Comparison of ENCODE assay signal across 1 cellular context in the genomic region with DNA sequence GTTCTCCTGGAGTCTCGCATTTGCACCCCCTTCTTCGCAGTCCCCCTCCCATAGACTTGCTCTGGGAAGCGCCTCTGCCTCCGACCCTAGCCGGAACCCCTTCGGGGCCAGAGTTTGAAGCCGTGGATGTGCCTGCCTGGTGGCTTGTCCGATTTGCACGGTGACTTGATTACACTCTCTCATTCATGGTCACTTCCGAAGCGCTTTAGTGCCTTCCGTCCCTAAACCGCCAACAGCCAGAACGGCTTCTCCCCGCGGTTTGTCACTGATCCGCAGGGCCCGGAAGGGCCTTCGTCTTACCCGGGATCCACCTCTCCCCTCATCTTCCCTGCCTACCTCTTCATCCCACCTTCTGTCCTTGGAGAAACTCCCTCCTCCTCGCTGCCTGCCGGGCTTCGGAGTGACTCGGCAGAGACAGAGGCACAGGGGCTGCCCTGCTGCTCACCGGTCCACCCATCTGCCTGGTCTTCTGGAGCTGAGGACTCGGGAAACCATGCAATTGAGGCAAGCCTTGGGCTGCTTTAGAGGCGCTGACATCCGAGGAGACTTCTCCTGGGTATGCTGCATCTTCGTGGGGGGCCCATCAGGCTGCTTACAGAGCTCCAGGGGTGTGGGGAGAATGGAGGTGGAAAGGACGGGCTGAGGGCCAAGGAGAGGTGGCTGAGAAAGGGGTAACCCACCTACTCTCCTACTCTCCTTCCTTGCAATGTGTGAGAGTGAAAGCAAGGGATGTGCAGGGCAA.
TF ChIP-seq lines count a peak whose summit lies in the region.

No MANE protein-coding gene starts in this region.

TF ChIP-seq in WTC11, 78 proteins besides CTCF, POLR2A, EP300 and RAD21:
- TF ChIP-seq, protein P1, sequence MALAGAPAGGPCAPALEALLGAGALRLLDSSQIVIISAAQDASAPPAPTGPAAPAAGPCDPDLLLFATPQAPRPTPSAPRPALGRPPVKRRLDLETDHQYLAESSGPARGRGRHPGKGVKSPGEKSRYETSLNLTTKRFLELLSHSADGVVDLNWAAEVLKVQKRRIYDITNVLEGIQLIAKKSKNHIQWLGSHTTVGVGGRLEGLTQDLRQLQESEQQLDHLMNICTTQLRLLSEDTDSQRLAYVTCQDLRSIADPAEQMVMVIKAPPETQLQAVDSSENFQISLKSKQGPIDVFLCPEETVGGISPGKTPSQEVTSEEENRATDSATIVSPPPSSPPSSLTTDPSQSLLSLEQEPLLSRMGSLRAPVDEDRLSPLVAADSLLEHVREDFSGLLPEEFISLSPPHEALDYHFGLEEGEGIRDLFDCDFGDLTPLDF (CRISPR knock-in tag; IDR thresholded peaks at IDR 0.05) = no peak
- no peak for TF ChIP-seq NFATC4 (CRISPR knock-in tag; IDR thresholded peaks at IDR 0.05)
- TF ChIP-seq ATF1 (CRISPR knock-in tag; IDR thresholded peaks at IDR 0.05) = no peak
- no peak for TF ChIP-seq CREM (CRISPR knock-in tag; IDR thresholded peaks at IDR 0.05)
- no peak for TF ChIP-seq ZNF138 (CRISPR knock-in tag; conservative IDR thresholded peaks at IDR 0.05)
- TF ChIP-seq SMAD3 (CRISPR knock-in tag; IDR thresholded peaks at IDR 0.05; ENCODE audit: borderline replicate concordance) = no peak
- TF ChIP-seq ZNF263 (CRISPR knock-in tag; IDR thresholded peaks at IDR 0.05; ENCODE audit: low read depth) = no peak
- no peak for TF ChIP-seq TEAD1 (CRISPR knock-in tag; IDR thresholded peaks at IDR 0.05)
- TF ChIP-seq ZNF121 (CRISPR knock-in tag; IDR thresholded peaks at IDR 0.05) = no peak
- TF ChIP-seq MXD4 (CRISPR knock-in tag; IDR thresholded peaks at IDR 0.05; ENCODE audit: borderline replicate concordance) = no peak
- no peak for TF ChIP-seq GTF2I (CRISPR knock-in tag; conservative IDR thresholded peaks at IDR 0.05)
- TF ChIP-seq, protein P2, sequence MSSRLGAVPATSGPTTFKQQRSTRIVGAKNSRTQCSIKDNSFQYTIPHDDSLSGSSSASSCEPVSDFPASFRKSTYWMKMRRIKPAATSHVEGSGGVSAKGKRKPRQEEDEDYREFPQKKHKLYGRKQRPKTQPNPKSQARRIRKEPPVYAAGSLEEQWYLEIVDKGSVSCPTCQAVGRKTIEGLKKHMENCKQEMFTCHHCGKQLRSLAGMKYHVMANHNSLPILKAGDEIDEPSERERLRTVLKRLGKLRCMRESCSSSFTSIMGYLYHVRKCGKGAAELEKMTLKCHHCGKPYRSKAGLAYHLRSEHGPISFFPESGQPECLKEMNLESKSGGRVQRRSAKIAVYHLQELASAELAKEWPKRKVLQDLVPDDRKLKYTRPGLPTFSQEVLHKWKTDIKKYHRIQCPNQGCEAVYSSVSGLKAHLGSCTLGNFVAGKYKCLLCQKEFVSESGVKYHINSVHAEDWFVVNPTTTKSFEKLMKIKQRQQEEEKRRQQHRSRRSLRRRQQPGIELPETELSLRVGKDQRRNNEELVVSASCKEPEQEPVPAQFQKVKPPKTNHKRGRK (CRISPR knock-in tag; IDR thresholded peaks at IDR 0.05; ENCODE audit: borderline replicate concordance) = no peak
TF ChIP-seq in WTC11: peak in this region for 0.
